In genomic region chr2:230593765-230594164, GRCh38 we compare ENCODE assay signal across 24 cellular contexts.
"Had no signal": no experiment of that assay in that cellular context is flagged by ENCODE, and none has a peak within 500 bp of the region (broad histone marks: within the 10 kb centered on the region; RNA-seq: fewer than 3 reads in every experiment).

No MANE protein-coding gene starts in this region.

- H3K27ac Mint-ChIP-seq: activated naive CD8-positive, alpha-beta T cell; neural progenitor cell had no signal

- H3K9ac ChIP-seq: neural progenitor cell had no signal

- H3K36me3 ChIP-seq: left lung, lower lobe of right lung, neural progenitor cell, stomach, thyroid gland had no signal

- H3K27me3 Mint-ChIP-seq: activated naive CD8-positive, alpha-beta T cell had no signal

- H3K27ac ChIP-seq: body of pancreas, epithelial cell of prostate, left lung, lower lobe of right lung, neural progenitor cell, stomach, thyroid gland had no signal

- H3K9me3 ChIP-seq: body of pancreas, left lung, lower lobe of right lung, stomach, thyroid gland had no signal

- FAIRE-seq: colon, endometrium, frontal cortex, islet of Langerhans had no signal

- H3K9me3 Mint-ChIP-seq: natural killer cell, neural progenitor cell had no signal

- DNase-seq: activated CD4-positive, alpha-beta T cell treated with anti-CD3 and anti-CD28 coated beads for 4 hours; activated CD4-positive, alpha-beta T cell treated with anti-CD3 and anti-CD28 coated beads, Interleukin-2, amount 50 U/mL, for 4 hours; activated CD8-positive, alpha-beta memory T cell treated with anti-CD3 and anti-CD28 coated beads for 24 hours; activated effector memory CD4-positive, alpha-beta T cell treated with Interleukin-2 at 50 U/mL for 16 hours; activated naive CD4-positive, alpha-beta T cell treated with Interleukin-2 at 50 U/mL for 16 hours; aorta; body of pancreas; dermis blood vessel endothelial cell; effector CD4-positive, alpha-beta T cell; left lung; lower lobe of right lung; mesendoderm; natural killer cell; right cardiac atrium; stimulated activated CD4-positive, alpha-beta T cell treated with anti-CD3 and anti-CD28 coated beads, Interleukin-2, amount 100 ng/mL, for 48 hours; stomach; thyroid gland had no signal

- H3K4me3 Mint-ChIP-seq: activated naive CD8-positive, alpha-beta T cell; neural progenitor cell had no signal

- ATAC-seq: body of pancreas, left lung, right cardiac atrium had no signal

- H3K4me1 ChIP-seq: body of pancreas, left lung, lower lobe of right lung, neural progenitor cell, stomach, thyroid gland had no signal

- H3K4me3 ChIP-seq: body of pancreas, left lung, lower lobe of right lung, neural progenitor cell, stomach, thyroid gland had no signal

- H3K27me3 ChIP-seq: body of pancreas, left lung, neural progenitor cell, thyroid gland had no signal

- H3K36me3 Mint-ChIP-seq: activated naive CD8-positive, alpha-beta T cell; neural progenitor cell had no signal

- H3K4me2 ChIP-seq: neural progenitor cell had no signal

- H3K4me1 Mint-ChIP-seq: neural progenitor cell had no signal
